Comparison of ENCODE assay signal across 6 cellular contexts in the genomic region with DNA sequence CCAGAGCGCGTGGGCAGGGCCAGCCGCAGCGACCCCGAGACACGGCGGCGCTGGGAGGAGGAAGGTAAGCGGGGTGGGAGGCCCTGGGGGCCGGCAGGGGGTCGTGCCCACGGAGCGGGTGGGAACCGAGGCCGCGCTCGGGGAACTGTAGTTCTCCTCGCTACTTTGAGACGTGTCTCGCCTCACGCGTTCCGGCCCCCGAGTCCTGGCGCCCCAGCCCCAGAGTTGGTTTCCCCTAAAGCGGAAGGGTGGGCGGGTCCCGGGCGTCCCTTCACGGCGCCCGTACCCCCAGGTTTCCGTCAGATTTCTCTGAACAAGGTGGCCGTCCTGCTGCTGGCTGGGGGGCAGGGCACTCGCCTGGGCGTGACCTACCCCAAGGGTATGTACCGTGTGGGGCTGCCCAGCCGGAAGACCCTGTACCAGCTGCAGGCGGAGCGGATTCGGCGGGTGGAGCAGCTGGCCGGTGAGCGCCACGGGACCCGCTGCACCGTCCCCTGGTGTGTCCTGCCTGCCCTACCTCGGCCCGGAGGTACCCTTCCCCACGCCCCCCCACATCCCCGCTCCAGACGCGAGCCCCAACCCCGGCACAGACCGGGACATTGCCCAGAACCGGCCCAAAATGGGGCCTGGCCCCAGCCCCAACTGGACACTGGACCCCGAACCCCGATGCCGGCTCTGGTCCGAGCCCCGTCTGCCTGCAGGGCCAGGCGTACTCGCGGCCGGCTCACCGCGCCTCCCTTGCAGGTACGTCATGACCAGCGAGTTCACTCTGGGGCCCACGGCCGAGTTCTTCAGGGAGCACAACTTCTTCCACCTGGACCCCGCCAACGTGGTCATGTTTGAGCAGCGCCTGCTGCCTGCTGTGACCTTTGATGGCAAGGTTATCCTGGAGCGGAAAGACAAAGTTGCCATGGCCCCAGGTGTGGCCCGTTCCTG. TPM values are rescaled to one million over a fixed set of nuclear protein-coding genes. Genes with fewer than 3 reads are reported as not detected.
A peak's percentile ranks its signal among the peaks of the same experiment; 100 is the strongest.
DNase-seq lines count a peak whose midpoint lies in the region; ATAC-seq and TF ChIP-seq lines count a peak whose summit lies in the region.

No MANE protein-coding gene starts in this region.

- H3K27me3 ChIP-seq in Loucy (ENCODE audit: insufficient read depth, low read length, poor library complexity, severe bottlenecking), result no peaks in the 10 kb centered on the region

- H3K4me3 ChIP-seq in Loucy (ENCODE audit: low read length, poor library complexity, severe bottlenecking) (peak overlapping the region; percentile 73), coronary artery (peak overlapping the region; percentile 72)

- no peaks in the 10 kb centered on the region for H3F3A ChIP-seq in Loucy (ENCODE audit: low read depth)

- ATAC-seq in GM18502 (IDR thresholded peaks at IDR 0.05; ENCODE audit: poor library complexity, unreplicated experiment), result peak; percentile 28
- no peak for ATAC-seq in GM21381 (IDR thresholded peaks at IDR 0.05; ENCODE audit: unreplicated experiment)

- TF ChIP-seq CTCF in Loucy (conservative IDR thresholded peaks at IDR 0.05; ENCODE audit: low read length) (no peak), coronary artery (IDR thresholded peaks at IDR 0.05) (no peak), progenitor cell of endocrine pancreas (IDR thresholded peaks at IDR 0.05; ENCODE audit: unreplicated experiment) (no peak)

- peaks cover 57% of the 10 kb centered on the region for H3K27me3 Mint-ChIP-seq in progenitor cell of endocrine pancreas

- H3K4me2 ChIP-seq in Loucy (ENCODE audit: low read depth, low read length, poor library complexity, severe bottlenecking), result peak overlapping the region; percentile 69

- no peaks in the 10 kb centered on the region for H3K36me3 Mint-ChIP-seq in progenitor cell of endocrine pancreas (ENCODE audit: insufficient read depth)

- peaks cover 5% of the 10 kb centered on the region; the same call in 1 of the 2 replicates for H3K79me2 ChIP-seq in Loucy (ENCODE audit: insufficient read depth, low read length)

- DNase-seq in coronary artery (ENCODE audit: low spot score) (no peak), progenitor cell of endocrine pancreas (ENCODE audit: low spot score, unreplicated experiment) (no peak), NCI-H1694 treated with DMSO at 0.1 percent for 48 hours (lab: John Stamatoyannopoulos, UW) (no peak)

- H3K4me1 Mint-ChIP-seq in progenitor cell of endocrine pancreas (ENCODE audit: low read depth), result no peaks in the 10 kb centered on the region

- H4K20me1 ChIP-seq in Loucy (ENCODE audit: insufficient read depth, low read length, poor library complexity, severe bottlenecking), result peaks cover 5% of the 10 kb centered on the region

- H2AFZ ChIP-seq in Loucy (ENCODE audit: low read length), result no peak overlapping the region

- peak overlapping the region; percentile 62 for H3K9ac ChIP-seq in Loucy (ENCODE audit: low read depth, low read length, poor library complexity, severe bottlenecking)

- H3K4me1 ChIP-seq in Loucy (ENCODE audit: insufficient read depth, low read length, poor library complexity, severe bottlenecking), result no peaks in the 10 kb centered on the region

- H3K9me2 ChIP-seq in Loucy (replicated peaks; ENCODE audit: low read depth, low read length), result no peaks in the 10 kb centered on the region

- no peaks in the 10 kb centered on the region for H3K36me3 ChIP-seq in Loucy (ENCODE audit: insufficient read depth, low read length)

- no peaks in the 10 kb centered on the region for H3K9me3 Mint-ChIP-seq in progenitor cell of endocrine pancreas (ENCODE audit: low read depth)

- no peaks in the 10 kb centered on the region for H3K9me3 ChIP-seq in Loucy (ENCODE audit: insufficient read depth, low read depth, low read length)

- peak overlapping the region; percentile 47 for H3K4me3 Mint-ChIP-seq in progenitor cell of endocrine pancreas (ENCODE audit: low read depth)

- peak overlapping the region in 1 of 2 donors; percentile 68 for H3K27ac ChIP-seq in coronary artery

- no peak overlapping the region for H3K27ac Mint-ChIP-seq in progenitor cell of endocrine pancreas

RNA-seq across cellular contexts. Expression of gene UAP1L1, which starts 0.7 kb away (rescaled TPM):
- 0.57 and 1.5 TPM in 2 replicates for total RNA-seq in progenitor cell of endocrine pancreas

RNA-seq across cellular contexts. Expression of gene SAPCD2, which starts 7.7 kb away (rescaled TPM):
- 15.1 and 15.3 TPM in 2 replicates for total RNA-seq in progenitor cell of endocrine pancreas

RNA-seq across cellular contexts. Expression of gene MAN1B1, which starts 8.8 kb away (rescaled TPM):
- total RNA-seq in progenitor cell of endocrine pancreas, result 56.1 and 57.7 TPM in 2 replicates

RNA-seq across cellular contexts. Expression of gene ENTPD2, which starts 24.2 kb away (rescaled TPM):
- 0.19 and 0.51 TPM in 2 replicates for total RNA-seq in progenitor cell of endocrine pancreas

RNA-seq across cellular contexts. Expression of gene NPDC1, which starts 32.0 kb away (rescaled TPM):
- 62.0 and 73.2 TPM in 2 replicates for total RNA-seq in progenitor cell of endocrine pancreas
